Comparison of ENCODE assay signal across 18 cellular contexts in genomic region chr6:139653136-139653535, GRCh38.
"Had no signal": no experiment of that assay in that cellular context is flagged by ENCODE, and none has a peak within 500 bp of the region (broad histone marks: within the 10 kb centered on the region; RNA-seq: fewer than 3 reads in every experiment).

No MANE protein-coding gene starts in this region.

- H3K27me3 Mint-ChIP-seq: progenitor cell of endocrine pancreas; stimulated activated naive CD8-positive, alpha-beta T cell treated with anti-CD3 and anti-CD28 coated beads, Interleukin-15, Interleukin-2, amounts not matched to agents 100 ng/mL and 50 ng/mL, for 24 hours had no signal

- H3K4me1 Mint-ChIP-seq: naive thymus-derived CD8-positive, alpha-beta T cell had no signal

- H3K36me3 Mint-ChIP-seq: memory B cell; naive thymus-derived CD8-positive, alpha-beta T cell had no signal

- H3K27ac Mint-ChIP-seq: memory B cell; naive thymus-derived CD8-positive, alpha-beta T cell; neural progenitor cell; progenitor cell of endocrine pancreas; stimulated activated naive CD8-positive, alpha-beta T cell treated with anti-CD3 and anti-CD28 coated beads, Interleukin-15, Interleukin-2, amounts not matched to agents 100 ng/mL and 50 ng/mL, for 24 hours had no signal

- H3K4me3 Mint-ChIP-seq: memory B cell; naive thymus-derived CD8-positive, alpha-beta T cell; neural progenitor cell; stimulated activated naive CD8-positive, alpha-beta T cell treated with anti-CD3 and anti-CD28 coated beads, Interleukin-15, Interleukin-2, amounts not matched to agents 100 ng/mL and 50 ng/mL, for 24 hours had no signal

- DNase-seq: colonic mucosa; dermis blood vessel endothelial cell; heart right ventricle; left ventricle myocardium inferior; lower lobe of right lung; mucosa of descending colon; naive thymus-derived CD8-positive, alpha-beta T cell; nucleus accumbens; pancreas; right cardiac atrium; stimulated activated CD4-positive, alpha-beta T cell treated with anti-CD3 and anti-CD28 coated beads, Interleukin-2, amount 100 ng/mL, for 48 hours; tibial artery; upper lobe of left lung; uterus had no signal

- H3K9me3 Mint-ChIP-seq: memory B cell; naive thymus-derived CD8-positive, alpha-beta T cell; stimulated activated naive CD8-positive, alpha-beta T cell treated with anti-CD3 and anti-CD28 coated beads, Interleukin-15, Interleukin-2, amounts not matched to agents 100 ng/mL and 50 ng/mL, for 24 hours had no signal
